ENCODE assay signal across 28 cellular contexts in genomic region chr10:25261571-25261970, GRCh38.
A peak's percentile ranks its signal among the peaks of the same experiment; 100 is the strongest.
DNase-seq lines count a peak whose midpoint lies in the region; ATAC-seq lines count a peak whose summit lies in the region.
"Had no signal": no experiment of that assay in that cellular context is flagged by ENCODE, and none has a peak within 500 bp of the region (broad histone marks: within the 10 kb centered on the region; RNA-seq: fewer than 3 reads in every experiment).

No MANE protein-coding gene starts in this region.

- peak; percentile 59 for DNase-seq in COR-L47 (lab: John Stamatoyannopoulos, UW)
- DNase-seq in NCI-H1105 treated with DMSO at 0.1 percent for 48 hours (lab: John Stamatoyannopoulos, UW), result peak; percentile 93
- peak; percentile 22 for DNase-seq in NCI-H2029 treated with DMSO at 0.1 percent for 48 hours (lab: John Stamatoyannopoulos, UW)
- peak; percentile 96 for DNase-seq in NCI-H748 (lab: John Stamatoyannopoulos, UW; ENCODE audit: unreplicated experiment)
- DNase-seq in stimulated activated CD8-positive, alpha-beta memory T cell treated with anti-CD3 and anti-CD28 coated beads, Interleukin-4, amount 100 ng/mL, for 48 hours, result no peak
- DNase-seq in ureter (ENCODE audit: low spot score), result no peak
- no peak for DNase-seq in activated effector memory CD4-positive, alpha-beta T cell treated with anti-CD3 and anti-CD28 coated beads, Interleukin-2, amount 50 U/mL, for 16 hours
- DNase-seq: activated CD4-positive, alpha-beta T cell treated with anti-CD3 and anti-CD28 coated beads for 36 hours; activated CD8-positive, alpha-beta T cell treated with anti-CD3 and anti-CD28 coated beads, Interleukin-2, amount 10 ng/mL, durations not matched to agents 7 days and 5 days; activated naive CD4-positive, alpha-beta T cell treated with anti-CD3 and anti-CD28 coated beads, Interleukin-2, amount 50 U/mL, for 16 hours; dermis blood vessel endothelial cell; endodermal cell; foreskin fibroblast; H9; heart left ventricle; kidney glomerular epithelial cell; MG63; naive thymus-derived CD4-positive, alpha-beta T cell; NCI-H1694 treated with DMSO at 0.1 percent for 48 hours; NCI-H510A; Peyer's patch; posterior cingulate gyrus; SIG-M5; stimulated activated CD4-positive, alpha-beta T cell treated with anti-CD3 and anti-CD28 coated beads, Interleukin-2, amount 100 ng/mL, for 24 hours; T-helper 9 cell had no signal

- ATAC-seq in HG03571 (IDR thresholded peaks at IDR 0.05; ENCODE audit: unreplicated experiment), result no peak
- ATAC-seq: activated CD4-positive, alpha-beta T cell treated with anti-CD3 and anti-CD28 coated beads for 36 hours; activated CD8-positive, alpha-beta T cell treated with anti-CD3 and anti-CD28 coated beads, Interleukin-2, amount 10 ng/mL, durations not matched to agents 7 days and 5 days; activated T-helper 17 cell treated with anti-CD3 and anti-CD28 coated beads, Interleukin-2, amount 50 U/mL, for 72 hours; esophagus mucosa; heart left ventricle; naive thymus-derived CD4-positive, alpha-beta T cell had no signal

Comparison
In these comparisons a context has a peak if more than half of its experiments do, and no peak if none do; other contexts are left out.
1. DNase-seq: peak in COR-L47 (single experiment), NCI-H1105 treated with DMSO at 0.1 percent for 48 hours (single experiment), NCI-H2029 treated with DMSO at 0.1 percent for 48 hours (single experiment) and NCI-H748 (single experiment); none in stimulated activated CD8-positive, alpha-beta memory T cell treated with anti-CD3 and anti-CD28 coated beads, Interleukin-4, amount 100 ng/mL, for 48 hours (single experiment), ureter (single experiment) and activated effector memory CD4-positive, alpha-beta T cell treated with anti-CD3 and anti-CD28 coated beads, Interleukin-2, amount 50 U/mL, for 16 hours (single experiment).